Comparison of ENCODE assay signal across 22 cellular contexts in genomic region chr15:71319935-71320334, GRCh38.
"Had no signal": no experiment of that assay in that cellular context is flagged by ENCODE, and none has a peak within 500 bp of the region (broad histone marks: within the 10 kb centered on the region; RNA-seq: fewer than 3 reads in every experiment).

No MANE protein-coding gene starts in this region.

- H3K4me3 ChIP-seq: left lung, lung, ovary, right atrium auricular region, skin epidermis, spleen, suprapubic skin, thoracic aorta, tibial artery, upper lobe of right lung had no signal

- H3K4me1 ChIP-seq: left lung, right atrium auricular region, spleen, upper lobe of right lung had no signal

- H3K9me3 ChIP-seq: left lung, ovary, right atrium auricular region, suprapubic skin, thoracic aorta, tibial artery, upper lobe of right lung had no signal

- ATAC-seq: left lung; naive thymus-derived CD4-positive, alpha-beta T cell; natural killer cell treated with Interleukin-12 subunit alpha and Interleukin-12 subunit beta and Interleukin-15 and Interleukin-18, amount 100 ng/mL, for 72 hours; sciatic nerve; stimulated activated effector memory CD8-positive, alpha-beta T cell treated with anti-CD3 and anti-CD28 coated beads, Interleukin-12 subunit alpha, Interleukin-12 subunit beta, amount 100 ng/mL, for 72 hours; upper lobe of right lung had no signal

- DNase-seq: hypothalamus; immature natural killer cell; left lung; mesendoderm; naive thymus-derived CD4-positive, alpha-beta T cell; ovary; spleen; stimulated activated CD4-positive, alpha-beta T cell treated with anti-CD3 and anti-CD28 coated beads, Interleukin-4, amount 100 ng/mL, for 24 hours; stimulated activated naive CD4-positive, alpha-beta T cell; tibial artery; trophoblast cell; upper lobe of right lung had no signal

- H3K27ac ChIP-seq: left lung, ovary, right atrium auricular region, skin epidermis, spleen, suprapubic skin, tibial artery, upper lobe of right lung had no signal

- H3K27me3 ChIP-seq: left lung, ovary, right atrium auricular region, spleen, suprapubic skin, tibial artery, upper lobe of right lung had no signal

- H3K36me3 ChIP-seq: left lung, ovary, right atrium auricular region, spleen, suprapubic skin, thoracic aorta, tibial artery, upper lobe of right lung had no signal

- FAIRE-seq: islet of Langerhans, urothelium cell line had no signal
